In genomic region chrY:17759213-17759612, GRCh38 we compare ENCODE assay signal across 8 cellular contexts.
DNase-seq lines count a peak whose midpoint lies in the region; ATAC-seq, FAIRE-seq and TF ChIP-seq lines count a peak whose summit lies in the region.
"Not testable (repeated sequence)": the region's sequence is repeated elsewhere in the genome, so short reads cannot be mapped to it uniquely, and the experiment has no call there.

No MANE protein-coding gene starts in this region.

- not testable (repeated sequence) for H3K27me3 ChIP-seq in HCT116 (ENCODE audit: insufficient read depth, low read length); RWPE2 (ENCODE audit: insufficient read depth, poor library complexity, severe bottlenecking); foreskin keratinocyte

- ATAC-seq in A549: peak; percentile 89 to 90
- 0 out of 2 replicates have a peak, but pooled peaks have one; percentile 32 for ATAC-seq in HCT116
- ATAC-seq in RWPE2 (ENCODE audit: low read depth): peak; percentile 96
- peak; percentile 22 for ATAC-seq in central memory CD8-positive, alpha-beta T cell (replicated peaks; ENCODE audit: extremely low read depth, poor library complexity, severe bottlenecking)
- ATAC-seq in foreskin keratinocyte: peak; percentile 66
- peak; percentile 49 for ATAC-seq in left lobe of liver
- peak; percentile 40 for ATAC-seq in stimulated activated naive CD8-positive, alpha-beta T cell treated with anti-CD3 and anti-CD28 coated beads, Interleukin-15, amount 100 ng/mL, for 72 hours

- H3K27ac ChIP-seq in A549; HCT116 (ENCODE audit: low read depth, low read length); RWPE2 (ENCODE audit: poor library complexity, severe bottlenecking); foreskin keratinocyte: not testable (repeated sequence)

- H3K4me2 ChIP-seq in A549; HCT116 (ENCODE audit: low read length): not testable (repeated sequence)

- not testable (repeated sequence) for H3K9ac ChIP-seq in HCT116 (ENCODE audit: low read length)

- H3K27ac Mint-ChIP-seq in central memory CD8-positive, alpha-beta T cell (ENCODE audit: low read depth); stimulated activated naive CD8-positive, alpha-beta T cell treated with anti-CD3 and anti-CD28 coated beads, Interleukin-15, amount 100 ng/mL, for 72 hours: not testable (repeated sequence)

- not testable (repeated sequence) for H3K27me3 Mint-ChIP-seq in central memory CD8-positive, alpha-beta T cell; stimulated activated naive CD8-positive, alpha-beta T cell treated with anti-CD3 and anti-CD28 coated beads, Interleukin-15, amount 100 ng/mL, for 72 hours

- FAIRE-seq in A549 (lab: Jason Lieb, UNC) (peak; percentile 65), RCC 7860 (lab: Jason Lieb, UNC) (peak; percentile 92)

- H3K9me2 ChIP-seq in HCT116 (ENCODE audit: insufficient read depth): not testable (repeated sequence)

- not testable (repeated sequence) for H2AFZ ChIP-seq in HCT116 (ENCODE audit: low read depth, low read length, poor library complexity, severe bottlenecking)

- intact Hi-C loops in HCT116 (cut with micrococcal nuclease): not testable (repeated sequence)

- H3K4me3 ChIP-seq in A549; HCT116 (replicated peaks in 1 of 2; ENCODE audit: low read depth in 1 of 2, low read length in 2 of 2); RWPE2 (ENCODE audit: severe bottlenecking): not testable (repeated sequence)

- CTCF ChIA-PET in A549 (lab: Yijun Ruan, JAX); HCT116 (lab: Charles Lee): not testable (repeated sequence)

- not testable (repeated sequence) for H3K36me3 Mint-ChIP-seq in central memory CD8-positive, alpha-beta T cell (ENCODE audit: insufficient read depth)

- not testable (repeated sequence) for H3K9me3 Mint-ChIP-seq in central memory CD8-positive, alpha-beta T cell; stimulated activated naive CD8-positive, alpha-beta T cell treated with anti-CD3 and anti-CD28 coated beads, Interleukin-15, amount 100 ng/mL, for 72 hours

- H3K4me3 Mint-ChIP-seq in central memory CD8-positive, alpha-beta T cell; stimulated activated naive CD8-positive, alpha-beta T cell treated with anti-CD3 and anti-CD28 coated beads, Interleukin-15, amount 100 ng/mL, for 72 hours: not testable (repeated sequence)

- not testable (repeated sequence) for H3K36me3 ChIP-seq in HCT116 (ENCODE audit: control insufficient read depth in 1 of 2, insufficient read depth in 2 of 2, low read length in 2 of 2); RWPE2 (ENCODE audit: low read depth)

- TF ChIP-seq POLR2A in A549 (IDR thresholded peaks at IDR 0.05; ENCODE audit: low read length); HCT116 (IDR thresholded peaks at IDR 0.05; ENCODE audit: borderline replicate concordance, extremely low read depth, insufficient read depth, insufficient read length): not testable (repeated sequence)

- RAD21 ChIA-PET in HCT116 (lab: Charles Lee; ENCODE audit: low non-redundant PET in 1 of 2, low total read pairs in 2 of 2, uncharacterized antibody in 2 of 2, unreplicated experiment in 2 of 2): not testable (repeated sequence)

- H3K4me1 ChIP-seq in A549; HCT116 (ENCODE audit: control insufficient read depth in 1 of 2, insufficient read depth in 2 of 2, low read length in 2 of 2); RWPE2 (ENCODE audit: insufficient read depth, poor library complexity, severe bottlenecking); foreskin keratinocyte: not testable (repeated sequence)

- DNase-seq in A549 (ENCODE audit: low read depth in 1 of 2, low spot score in 1 of 2); HCT116 (ENCODE audit: low read depth, low spot score); RCC 7860 (ENCODE audit: low spot score); RWPE2 (ENCODE audit: low spot score); central memory CD8-positive, alpha-beta T cell (ENCODE audit: low spot score in 2 of 2); foreskin keratinocyte; left lobe of liver (ENCODE audit: low spot score); stimulated activated naive CD8-positive, alpha-beta T cell treated with anti-CD3 and anti-CD28 coated beads, Interleukin-15, amount 100 ng/mL, for 72 hours: not testable (repeated sequence)

- not testable (repeated sequence) for TF ChIP-seq CTCF in A549 (IDR thresholded peaks at IDR 0.05); HCT116 (IDR thresholded peaks at IDR 0.05 in 2 of 3, conservative IDR thresholded peaks at IDR 0.05 in 1 of 3; ENCODE audit: borderline replicate concordance in 1 of 3, insufficient read depth in 1 of 3, low read depth in 2 of 3, low read length in 2 of 3); RWPE2 (IDR thresholded peaks at IDR 0.05; ENCODE audit: poor library complexity, severe bottlenecking); foreskin keratinocyte (conservative IDR thresholded peaks at IDR 0.05)

- POLR2A ChIA-PET in A549 (lab: Yijun Ruan, JAX); HCT116 (lab: Charles Lee): not testable (repeated sequence)

- not testable (repeated sequence) for H4K20me1 ChIP-seq in HCT116 (ENCODE audit: insufficient read depth)

- H3K9me3 ChIP-seq in A549; HCT116 (ENCODE audit: control insufficient read depth in 1 of 2, insufficient read depth in 1 of 2, low read depth in 1 of 2, low read length in 2 of 2); RWPE2 (ENCODE audit: severe bottlenecking): not testable (repeated sequence)

- H3K4me1 Mint-ChIP-seq in central memory CD8-positive, alpha-beta T cell; stimulated activated naive CD8-positive, alpha-beta T cell treated with anti-CD3 and anti-CD28 coated beads, Interleukin-15, amount 100 ng/mL, for 72 hours: not testable (repeated sequence)

- not testable (repeated sequence) for TF ChIP-seq RAD21 in A549 (conservative IDR thresholded peaks at IDR 0.05 in 1 of 2, IDR thresholded peaks at IDR 0.05 in 1 of 2); HCT116 (IDR thresholded peaks at IDR 0.05; ENCODE audit: low read depth)

- TF ChIP-seq EP300 in A549 (IDR thresholded peaks at IDR 0.05): not testable (repeated sequence)

- not testable (repeated sequence) for H3K79me2 ChIP-seq in HCT116 (ENCODE audit: insufficient read depth, low read length)

- not testable (repeated sequence) for BruUV-seq in HCT116 (replicated peaks; lab: Mats Ljungman, UMichigan)

Comparison
In these comparisons a context has a peak if more than half of its experiments do, and no peak if none do; other contexts are left out.
1. ATAC-seq: peak in every context shown above with its lines; median percentile 96 in RWPE2; 90 in A549; 66 in foreskin keratinocyte; 49 in left lobe of liver; 40 in stimulated activated naive CD8-positive, alpha-beta T cell treated with anti-CD3 and anti-CD28 coated beads, Interleukin-15, amount 100 ng/mL, for 72 hours; 32 in HCT116; 22 in central memory CD8-positive, alpha-beta T cell.